ENCODE assay signal across 9 cellular contexts in genomic region chr18:69143084-69143483, GRCh38.
"Had no signal": no experiment of that assay in that cellular context is flagged by ENCODE, and none has a peak within 500 bp of the region (broad histone marks: within the 10 kb centered on the region; RNA-seq: fewer than 3 reads in every experiment).

No MANE protein-coding gene starts in this region.

- FAIRE-seq: HepG2 had no signal

- H3K27ac Mint-ChIP-seq: HFFc6, IgD-negative memory B cell had no signal

- DNase-seq: GM23248, GOT3, H7, HFFc6, KBM-7 had no signal

- H3K36me3 Mint-ChIP-seq: IgD-negative memory B cell had no signal

- H3K4me1 Mint-ChIP-seq: IgD-negative memory B cell had no signal

- H3K27me3 Mint-ChIP-seq: IgD-negative memory B cell had no signal

- ATAC-seq: HCT116, HepG2 had no signal

- H3K9me3 ChIP-seq: HAP-1 had no signal

- H3K4me3 Mint-ChIP-seq: HFFc6, IgD-negative memory B cell had no signal
